In the genomic region with DNA sequence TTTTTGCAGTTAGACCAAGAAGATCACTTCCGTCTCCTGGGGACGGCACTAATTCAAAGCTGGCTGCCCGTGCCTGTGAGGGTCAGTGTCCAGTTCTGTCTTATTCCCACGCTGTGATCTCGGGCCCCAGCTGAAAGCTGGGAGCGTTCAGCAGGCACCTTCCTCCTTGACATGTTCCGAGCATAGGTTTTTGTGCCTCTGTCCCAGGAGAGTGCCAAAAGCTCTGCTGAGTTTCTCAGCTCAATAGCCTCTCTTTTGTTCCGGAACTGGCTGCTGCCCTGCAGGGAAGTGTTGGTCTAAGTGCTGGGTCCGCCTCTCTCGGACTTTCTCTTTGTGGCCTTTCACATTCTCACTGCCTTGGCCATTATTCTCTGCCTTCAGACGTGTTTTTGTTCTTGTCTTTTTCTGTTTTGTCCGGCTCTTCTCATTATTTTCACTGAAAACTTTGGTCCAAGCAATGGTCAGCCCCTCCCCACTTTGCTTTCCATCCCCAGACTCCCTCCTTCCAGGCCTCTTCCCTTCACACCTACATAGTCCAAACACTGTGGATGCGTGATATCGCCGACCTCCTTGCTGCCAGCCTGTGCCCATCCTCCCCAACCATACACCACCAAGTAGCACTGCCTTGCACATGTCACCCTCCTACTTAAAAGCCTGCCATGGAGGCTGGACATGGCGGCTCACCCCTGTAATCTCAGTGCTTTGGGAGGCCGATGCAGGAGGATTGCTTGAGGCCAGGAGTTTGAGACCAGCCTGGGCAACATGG, we compare ENCODE assay signal across 19 cellular contexts.
A peak's percentile ranks its signal among the peaks of the same experiment; 100 is the strongest.
DNase-seq lines count a peak whose midpoint lies in the region; ATAC-seq and TF ChIP-seq lines count a peak whose summit lies in the region.
"Had no signal": no experiment of that assay in that cellular context is flagged by ENCODE, and none has a peak within 500 bp of the region (broad histone marks: within the 10 kb centered on the region; RNA-seq: fewer than 3 reads in every experiment).

No MANE protein-coding gene starts in this region.

- H4K5ac ChIP-seq in IMR-90 (ENCODE audit: low read depth, low read length), result peak overlapping the region; percentile 53; the same call in 1 of the 2 replicates

- CTCF ChIA-PET in IMR-90 (lab: Yijun Ruan, JAX), result no interaction called here

- no peaks in the 10 kb centered on the region for H4K20me1 ChIP-seq in IMR-90 (ENCODE audit: insufficient read depth, low read length)

- no peak overlapping the region for H3K23ac ChIP-seq in IMR-90 (ENCODE audit: low read depth, low read length)

- no peak for DNase-seq in IMR-90
- DNase-seq in dorsolateral prefrontal cortex, result no peak
- DNase-seq in substantia nigra (lab: John Stamatoyannopoulos, UW), result peak in 15 of 49 donors; percentile 10 to 78 (median 39)
- DNase-seq in 8988T, result no peak
- no peak for DNase-seq in glomerular visceral epithelial cell (ENCODE audit: extremely low spot score)
- DNase-seq: activated naive CD4-positive, alpha-beta T cell treated with anti-CD3 and anti-CD28 coated beads for 36 hours; dermis blood vessel endothelial cell; Kasumi-1; NCI-H1092 treated with DMSO at 0.1 percent for 48 hours; NCI-H526; retina; stimulated activated CD4-positive, alpha-beta T cell treated with anti-CD3 and anti-CD28 coated beads, Interleukin-15, amount 100 ng/mL, for 24 hours had no signal

- H3K27me3 ChIP-seq in IMR-90 (ENCODE audit: control insufficient read depth, insufficient read depth, low read length), result no peaks in the 10 kb centered on the region
- H3K27me3 ChIP-seq in dorsolateral prefrontal cortex, result no peaks in the 10 kb centered on the region
- H3K27me3 ChIP-seq: gastroesophageal sphincter had no signal

- H3K18ac ChIP-seq in IMR-90 (ENCODE audit: low read depth, low read length), result peak overlapping the region; percentile 26; the same call in 1 of the 2 replicates

- H3K27ac ChIP-seq in IMR-90 (ENCODE audit: insufficient read depth, low read length) (no peak overlapping the region), dorsolateral prefrontal cortex (peak overlapping the region in 43 of 59 donors; percentile 3 to 79 (median 53)), mesodermal cell (ENCODE audit: low read depth, low read length, severe bottlenecking) (peak overlapping the region; percentile 29), substantia nigra (ENCODE audit: low read depth, low read length, poor library complexity, severe bottlenecking) (peak overlapping the region; percentile 71)
- H3K27ac ChIP-seq: gastroesophageal sphincter had no signal

- H3K4ac ChIP-seq in IMR-90 (ENCODE audit: low read depth, low read length), result peak overlapping the region; percentile 31

- POLR2A ChIA-PET in IMR-90 (lab: Charles Lee; ENCODE audit: unreplicated experiment), result no interaction called here

- no peak overlapping the region for H3K14ac ChIP-seq in IMR-90 (replicated peaks; ENCODE audit: low read depth, low read length)

- ATAC-seq in IMR-90 (ENCODE audit: low read depth) (no peak), HG02623 (IDR thresholded peaks at IDR 0.05; ENCODE audit: unreplicated experiment) (no peak), HG02798 (IDR thresholded peaks at IDR 0.05; ENCODE audit: poor library complexity, unreplicated experiment) (no peak)
- ATAC-seq: gastroesophageal sphincter; natural killer cell treated with Interleukin-12 subunit alpha and Interleukin-12 subunit beta and Interleukin-15 and Interleukin-18, amount 100 ng/mL, for 72 hours; Right ventricle myocardium inferior; stimulated activated memory B cell treated with anti-CD40 and anti-IgM and Interleukin-4, amounts not matched to agents 10 μg/mL and 1 μg/mL and 100 μg/mL, for 72 hours had no signal

- WGBS in IMR-90 (ENCODE audit: extremely low coverage in 2 of 2, insufficient read length in 1 of 2), 2 experiments, result 53% methylated on average over 9 of the region's 17 CpGs; no CpG with 5 or more reads in 1 of the 2 experiments
- WGBS in mesodermal cell (ENCODE audit: insufficient coverage in 2 of 2), 2 experiments, result 70 to 74% methylated on average over 12 to 15 of the region's 17 CpGs

- peaks cover 5% of the 10 kb centered on the region; the same call in 1 of the 2 replicates for H3K9me1 ChIP-seq in IMR-90 (ENCODE audit: insufficient read depth, low read length)

- no peak for TF ChIP-seq RAD21 in IMR-90 (IDR thresholded peaks at IDR 0.05; ENCODE audit: low read length)

- H3K9me3 ChIP-seq in IMR-90 (ENCODE audit: control insufficient read depth, insufficient read depth, low read length) (no peaks in the 10 kb centered on the region), mesodermal cell (ENCODE audit: control insufficient read depth, low read length) (no peaks in the 10 kb centered on the region)
- H3K9me3 ChIP-seq: gastroesophageal sphincter had no signal

- H3K36me3 ChIP-seq in IMR-90 (ENCODE audit: control insufficient read depth, insufficient read depth, low read length) (no peaks in the 10 kb centered on the region), mesodermal cell (ENCODE audit: control insufficient read depth, insufficient read depth, low read length) (no peaks in the 10 kb centered on the region)
- H3K36me3 ChIP-seq: gastroesophageal sphincter had no signal

- dilution Hi-C loops in IMR-90 (cut with HindIII; ENCODE audit: low sequenced_read_pairs, unreplicated experiment), result no loop called here

- TF ChIP-seq CTCF in IMR-90 (conservative IDR thresholded peaks at IDR 0.05; ENCODE audit: low read depth, low read length), result no peak
- TF ChIP-seq CTCF in dorsolateral prefrontal cortex (IDR thresholded peaks at IDR 0.05 in 54 of 56, conservative IDR thresholded peaks at IDR 0.05 in 2 of 56; ENCODE audit: low read depth in 1 of 56, partially characterized antibody in 56 of 56), result no peak

- peak overlapping the region; percentile 37 for H2BK20ac ChIP-seq in IMR-90 (ENCODE audit: low read depth, low read length)

- no peak overlapping the region for H2BK5ac ChIP-seq in IMR-90 (ENCODE audit: low read depth, low read length, poor library complexity, severe bottlenecking)

- H2AFZ ChIP-seq in IMR-90 (replicated peaks; ENCODE audit: low read length, poor library complexity), result peak overlapping the region; percentile 58

- H3K4me3 ChIP-seq in IMR-90 (ENCODE audit: insufficient read depth, low read depth, low read length) (no peak overlapping the region), dorsolateral prefrontal cortex (peak overlapping the region in 34 of 59 donors; percentile 0 to 64 (median 32)), mesodermal cell (ENCODE audit: extremely low read depth, insufficient read depth, low read length, poor library complexity, severe bottlenecking) (no peak overlapping the region)
- H3K4me3 ChIP-seq: gastroesophageal sphincter had no signal

- 0 out of 3 replicates have a peak overlapping the region, but pooled peaks have one; percentile 8 for H2BK15ac ChIP-seq in IMR-90 (ENCODE audit: low read depth, low read length)

- H3K56ac ChIP-seq in IMR-90 (ENCODE audit: extremely low read depth, insufficient read depth, low read length), result no peak overlapping the region

- H3K4me2 ChIP-seq in IMR-90 (ENCODE audit: low read depth, low read length), result peak overlapping the region; percentile 8

- in situ Hi-C loops in IMR-90 (cut with MboI; ENCODE audit: low sequenced_read_pairs), result no loop called here

- intact Hi-C loops in IMR-90 (cut with micrococcal nuclease), result no loop called here
- intact Hi-C loops in dorsolateral prefrontal cortex (cut with DNase I), result no loop called here

- H4K91ac ChIP-seq in IMR-90 (ENCODE audit: insufficient read depth, low read depth, low read length), result peak overlapping the region; percentile 55

- no peak overlapping the region for H3K9ac ChIP-seq in IMR-90 (ENCODE audit: low read depth, low read length)

- no peaks in the 10 kb centered on the region for H3K79me1 ChIP-seq in IMR-90 (ENCODE audit: low read depth in 1 of 2, low read length in 2 of 2)

- H3K4me1 ChIP-seq in IMR-90 (ENCODE audit: control insufficient read depth, insufficient read depth, low read length), result peaks cover 7% of the 10 kb centered on the region
- H3K4me1 ChIP-seq in mesodermal cell (ENCODE audit: control insufficient read depth, insufficient read depth, low read length, poor library complexity, severe bottlenecking), result peaks cover 19% of the 10 kb centered on the region

- H2BK120ac ChIP-seq in IMR-90 (ENCODE audit: low read depth, low read length), result peak overlapping the region; percentile 36

- H2AK9ac ChIP-seq in IMR-90 (replicated peaks; ENCODE audit: low read depth, low read length, poor library complexity), result no peak overlapping the region

- no peak for TF ChIP-seq POLR2A in IMR-90 (IDR thresholded peaks at IDR 0.05; ENCODE audit: low read depth, low read length)

- BruUV-seq in IMR-90 (replicated peaks; lab: Mats Ljungman, UMichigan), result no TSS peak

- no peak overlapping the region for H2AK5ac ChIP-seq in IMR-90 (ENCODE audit: low read depth, low read length)

- H4K8ac ChIP-seq in IMR-90 (ENCODE audit: low read depth in 2 of 2, low read length in 2 of 2), result peak overlapping the region in 1 of 2 experiments; percentile 37; a peak in 2 of 4 replicates

TF ChIP-seq in IMR-90, 13 proteins besides CTCF, POLR2A, EP300 and RAD21 (continues in another document):
- TF ChIP-seq USF2 (IDR thresholded peaks at IDR 0.05; ENCODE audit: low read depth, low read length), result no peak
- no peak for TF ChIP-seq ELK1 (IDR thresholded peaks at IDR 0.05; ENCODE audit: borderline replicate concordance, low read depth, low read length)
- no peak for TF ChIP-seq MXI1 (IDR thresholded peaks at IDR 0.05; ENCODE audit: borderline replicate concordance, low read depth, low read length)
- no peak for TF ChIP-seq MAZ (IDR thresholded peaks at IDR 0.05; ENCODE audit: borderline replicate concordance, low read depth, low read length)
- no peak for TF ChIP-seq BHLHE40 (IDR thresholded peaks at IDR 0.05; ENCODE audit: low read depth, low read length)
- TF ChIP-seq SMC3 (IDR thresholded peaks at IDR 0.05; ENCODE audit: low read depth, low read length), result no peak
- no peak for TF ChIP-seq RFX5 (IDR thresholded peaks at IDR 0.05; ENCODE audit: low read depth, low read length)
- TF ChIP-seq MAFK (IDR thresholded peaks at IDR 0.05; ENCODE audit: low read depth, low read length), result no peak

Comparison
In these comparisons a context has a peak if more than half of its experiments do, and no peak if none do; other contexts are left out.
1. H3K4me3 ChIP-seq: peak in dorsolateral prefrontal cortex (34 of 59); none in IMR-90 (single experiment) and mesodermal cell (single experiment).